Comparison of ENCODE assay signal across 15 cellular contexts in genomic region chr18:34764451-34764850, GRCh38. TPM values are rescaled to one million over a fixed set of nuclear protein-coding genes. Genes with fewer than 3 reads are reported as not detected.
"Had no signal": no experiment of that assay in that cellular context is flagged by ENCODE, and none has a peak within 500 bp of the region (broad histone marks: within the 10 kb centered on the region; RNA-seq: fewer than 3 reads in every experiment).

No MANE protein-coding gene starts in this region.

- DNase-seq: activated CD4-positive, CD25-positive, alpha-beta regulatory T cell treated with anti-CD3 and anti-CD28 coated beads, Interleukin-2, amount 50 U/mL, for 72 hours; activated naive CD4-positive, alpha-beta T cell treated with anti-CD3 and anti-CD28 coated beads, Interleukin-2, amount 10 ng/mL, durations not matched to agents 7 days and 5 days; esophagus squamous epithelium; foreskin keratinocyte; head of caudate nucleus; immature natural killer cell; psoas muscle; right lobe of liver; upper lobe of left lung had no signal

- H3K4me3 ChIP-seq: ascending aorta, cardiac muscle cell, esophagus squamous epithelium, psoas muscle, right lobe of liver, upper lobe of left lung had no signal

- H3K27ac ChIP-seq: ascending aorta, cardiac muscle cell, esophagus squamous epithelium, foreskin keratinocyte, psoas muscle, right lobe of liver, upper lobe of left lung had no signal

- H3K36me3 ChIP-seq: ascending aorta, cardiac muscle cell, esophagus squamous epithelium, right lobe of liver, upper lobe of left lung had no signal

- H3K9me3 ChIP-seq: ascending aorta, esophagus squamous epithelium, psoas muscle, right lobe of liver, upper lobe of left lung had no signal

- H3K27ac Mint-ChIP-seq: activated naive CD4-positive, alpha-beta T cell treated with anti-CD3 and anti-CD28 coated beads, Interleukin-2, amount 10 ng/mL, durations not matched to agents 7 days and 5 days; activated T-helper 17 cell treated with anti-CD3 and anti-CD28 coated beads, Interleukin-2, amount 50 U/mL, for 72 hours; immature natural killer cell; stimulated activated naive CD8-positive, alpha-beta T cell treated with anti-CD3 and anti-CD28 coated beads, Interleukin-15, Interleukin-2, amounts not matched to agents 100 ng/mL and 50 ng/mL, for 24 hours; T-helper 2 cell treated with Interferon-gamma antibody and Interleukin-4, amounts not matched to agents 5 μg/mL and 100 μg/mL, for 36 hours had no signal

- H3K4me1 Mint-ChIP-seq: activated naive CD4-positive, alpha-beta T cell treated with anti-CD3 and anti-CD28 coated beads, Interleukin-2, amount 10 ng/mL, durations not matched to agents 7 days and 5 days; activated T-helper 17 cell treated with anti-CD3 and anti-CD28 coated beads, Interleukin-2, amount 50 U/mL, for 72 hours; immature natural killer cell had no signal

- H3K9me3 Mint-ChIP-seq: activated naive CD4-positive, alpha-beta T cell treated with anti-CD3 and anti-CD28 coated beads, Interleukin-2, amount 10 ng/mL, durations not matched to agents 7 days and 5 days; activated T-helper 17 cell treated with anti-CD3 and anti-CD28 coated beads, Interleukin-2, amount 50 U/mL, for 72 hours; stimulated activated naive CD8-positive, alpha-beta T cell treated with anti-CD3 and anti-CD28 coated beads, Interleukin-15, Interleukin-2, amounts not matched to agents 100 ng/mL and 50 ng/mL, for 24 hours; T-helper 2 cell treated with Interferon-gamma antibody and Interleukin-4, amounts not matched to agents 5 μg/mL and 100 μg/mL, for 36 hours had no signal

- H3K4me1 ChIP-seq: ascending aorta, esophagus squamous epithelium, right lobe of liver, upper lobe of left lung had no signal

- H3K36me3 Mint-ChIP-seq: activated naive CD4-positive, alpha-beta T cell treated with anti-CD3 and anti-CD28 coated beads, Interleukin-2, amount 10 ng/mL, durations not matched to agents 7 days and 5 days; immature natural killer cell had no signal

- H3K4me3 Mint-ChIP-seq: activated naive CD4-positive, alpha-beta T cell treated with anti-CD3 and anti-CD28 coated beads, Interleukin-2, amount 10 ng/mL, durations not matched to agents 7 days and 5 days; activated T-helper 17 cell treated with anti-CD3 and anti-CD28 coated beads, Interleukin-2, amount 50 U/mL, for 72 hours; immature natural killer cell; stimulated activated naive CD8-positive, alpha-beta T cell treated with anti-CD3 and anti-CD28 coated beads, Interleukin-15, Interleukin-2, amounts not matched to agents 100 ng/mL and 50 ng/mL, for 24 hours; T-helper 2 cell treated with Interferon-gamma antibody and Interleukin-4, amounts not matched to agents 5 μg/mL and 100 μg/mL, for 36 hours had no signal

- H3K27me3 ChIP-seq: ascending aorta, cardiac muscle cell, esophagus squamous epithelium, foreskin keratinocyte, upper lobe of left lung had no signal

RNA-seq across cellular contexts. Expression of gene DTNA, which starts 54.4 kb away (rescaled TPM):
- total RNA-seq: activated CD8-positive, alpha-beta memory T cell treated with anti-CD3 and anti-CD28 coated beads for 36 hours had no signal
